Comparison of ENCODE assay signal across 1 cellular context in genomic region chr2:133138693-133139092, GRCh38.
TF ChIP-seq lines count a peak whose summit lies in the region.

No MANE protein-coding gene starts in this region.

TF ChIP-seq in GM23338, 12 proteins besides CTCF, POLR2A, EP300 and RAD21 (continued from another document):
- no peak for TF ChIP-seq ZNF462 (CRISPR knock-in tag; IDR thresholded peaks at IDR 0.05)
- TF ChIP-seq POLR2AphosphoS5 (IDR thresholded peaks at IDR 0.05; ENCODE audit: low read depth): no peak
- no peak for TF ChIP-seq JUNB (IDR thresholded peaks at IDR 0.05; ENCODE audit: unreplicated experiment)
- TF ChIP-seq EZH2phosphoT487 (IDR thresholded peaks at IDR 0.05; ENCODE audit: unreplicated experiment): no peak
TF ChIP-seq in GM23338: peak in this region for 0.
